ENCODE assay signal across 15 cellular contexts in genomic region chr10:86362566-86363183, GRCh38. TPM values are rescaled to one million over a fixed set of nuclear protein-coding genes. Genes with fewer than 3 reads are reported as not detected.
A peak's percentile ranks its signal among the peaks of the same experiment; 100 is the strongest.
DNase-seq lines count a peak whose midpoint lies in the region; ATAC-seq and TF ChIP-seq lines count a peak whose summit lies in the region.
"Had no signal": no experiment of that assay in that cellular context is flagged by ENCODE, and none has a peak within 500 bp of the region (broad histone marks: within the 10 kb centered on the region; RNA-seq: fewer than 3 reads in every experiment).

No MANE protein-coding gene starts in this region.

- peaks cover 26% of the 10 kb centered on the region for H3K4me1 Mint-ChIP-seq in activated B cell treated with CpG ODN at 0.5 μM for 24 hours
- peaks cover 10% of the 10 kb centered on the region for H3K4me1 Mint-ChIP-seq in progenitor cell of endocrine pancreas (ENCODE audit: low read depth)

- no peak for ATAC-seq in activated B cell treated with CpG ODN at 0.5 μM for 24 hours (ENCODE audit: low read depth)
- ATAC-seq in GM19351 (IDR thresholded peaks at IDR 0.05; ENCODE audit: unreplicated experiment): no peak

- H3K9ac ChIP-seq in iPS-20b (ENCODE audit: low read depth, low read length): no peak overlapping the region
- H3K9ac ChIP-seq: KMS-11, SK-N-SH had no signal

- no peak overlapping the region for H3K27ac ChIP-seq in iPS-20b (ENCODE audit: low read length)
- no peak overlapping the region for H3K27ac ChIP-seq in brain microvascular endothelial cell
- H3K27ac ChIP-seq: KMS-11 had no signal

- H3K27me3 ChIP-seq in H7 (ENCODE audit: control insufficient read depth, insufficient read depth, low read length): peaks cover 66% of the 10 kb centered on the region
- H3K27me3 ChIP-seq in iPS-20b (ENCODE audit: insufficient read depth, low read length): peaks cover 75% of the 10 kb centered on the region
- peaks cover 48% of the 10 kb centered on the region for H3K27me3 ChIP-seq in brain microvascular endothelial cell (replicated peaks)

- no peaks in the 10 kb centered on the region for H3K4me1 ChIP-seq in iPS-20b (ENCODE audit: insufficient read depth, low read length)

- H3K36me3 Mint-ChIP-seq in activated B cell treated with CpG ODN at 0.5 μM for 24 hours (ENCODE audit: low read depth) (no peaks in the 10 kb centered on the region), progenitor cell of endocrine pancreas (ENCODE audit: insufficient read depth) (no peaks in the 10 kb centered on the region)

- no peaks in the 10 kb centered on the region; the same call in 1 of the 2 replicates for H3K9me3 ChIP-seq in iPS-20b (ENCODE audit: insufficient read depth, low read depth, low read length)
- H3K9me3 ChIP-seq: SK-N-SH had no signal

- no peaks in the 10 kb centered on the region for H3K36me3 ChIP-seq in H7 (replicated peaks; ENCODE audit: control insufficient read depth, insufficient read depth, low read length)
- H3K36me3 ChIP-seq in iPS-20b (ENCODE audit: insufficient read depth, low read depth, low read length): no peaks in the 10 kb centered on the region
- H3K36me3 ChIP-seq in brain microvascular endothelial cell (replicated peaks): no peaks in the 10 kb centered on the region

- in situ Hi-C loops in brain microvascular endothelial cell (cut with HindIII; ENCODE audit: low pct_ligation_motif_present, low sequenced_read_pairs): no loop called here

- H3K27me3 Mint-ChIP-seq in activated B cell treated with CpG ODN at 0.5 μM for 24 hours: peaks cover 33% of the 10 kb centered on the region
- H3K27me3 Mint-ChIP-seq in progenitor cell of endocrine pancreas: peaks cover 78% of the 10 kb centered on the region

- H3K4me3 ChIP-seq in H7 (ENCODE audit: insufficient read depth, low read depth, low read length): peak overlapping the region; percentile 47
- H3K4me3 ChIP-seq in iPS-20b (ENCODE audit: low read length): peak overlapping the region; percentile 66
- no peak overlapping the region for H3K4me3 ChIP-seq in brain microvascular endothelial cell (ENCODE audit: low read depth, low read length)

- CTCF ChIA-PET in activated B cell treated with CpG ODN at 0.5 μM for 24 hours (lab: Charles Lee): interaction anchor here (1.4 kb wide), 1 partner anchor 13 kb away, joined by 5 read pairs; no protein-coding TSS in a partner anchor

- TF ChIP-seq CTCF in activated B cell treated with CpG ODN at 0.5 μM for 24 hours (IDR thresholded peaks at IDR 0.05) (no peak), progenitor cell of endocrine pancreas (IDR thresholded peaks at IDR 0.05; ENCODE audit: unreplicated experiment) (no peak), brain microvascular endothelial cell (IDR thresholded peaks at IDR 0.05; ENCODE audit: low read depth, low read length, missing control alignments) (no peak)

- intact Hi-C loops in activated B cell treated with CpG ODN at 0.5 μM for 24 hours (cut with micrococcal nuclease): no loop called here

- DNase-seq in H7 (no peak), activated B cell treated with CpG ODN at 0.5 μM for 24 hours (no peak), progenitor cell of endocrine pancreas (ENCODE audit: low spot score, unreplicated experiment) (no peak), NCI-H2227 (lab: John Stamatoyannopoulos, UW; ENCODE audit: unreplicated experiment) (no peak), DMS153 treated with DMSO at 0.1 percent for 48 hours (lab: John Stamatoyannopoulos, UW; ENCODE audit: unreplicated experiment) (no peak), brain microvascular endothelial cell (no peak)
- DNase-seq: central memory CD4-positive, alpha-beta T cell; NCI-H1694 treated with DMSO at 0.1 percent for 48 hours; NK-92 treated with Interleukin-12 subunit alpha and Interleukin-12 subunit beta, amount 100 ng/mL, for 24 hours; SK-N-SH had no signal

- H3K27ac Mint-ChIP-seq in activated B cell treated with CpG ODN at 0.5 μM for 24 hours (peak overlapping the region; percentile 41), progenitor cell of endocrine pancreas (no peak overlapping the region)
- H3K27ac Mint-ChIP-seq: activated T-helper 1 cell treated with anti-CD3 and anti-CD28 coated beads, Interleukin-12 subunit alpha, Interleukin-12 subunit beta, Interleukin-2, Interleukin-4 antibody, amounts not matched to agents 30 ng/mL and 10 ng/mL and 1 ng/mL, durations not matched to agents 14 hours and 24 hours and 36 hours; CD4-positive, alpha-beta T cell had no signal

- no peaks in the 10 kb centered on the region for H3K9me3 Mint-ChIP-seq in activated B cell treated with CpG ODN at 0.5 μM for 24 hours
- H3K9me3 Mint-ChIP-seq in progenitor cell of endocrine pancreas (ENCODE audit: low read depth): no peaks in the 10 kb centered on the region
- H3K9me3 Mint-ChIP-seq: activated T-helper 1 cell treated with anti-CD3 and anti-CD28 coated beads, Interleukin-12 subunit alpha, Interleukin-12 subunit beta, Interleukin-2, Interleukin-4 antibody, amounts not matched to agents 30 ng/mL and 10 ng/mL and 1 ng/mL, durations not matched to agents 14 hours and 24 hours and 36 hours; CD4-positive, alpha-beta T cell had no signal

- no peak overlapping the region for H3K4me3 Mint-ChIP-seq in activated B cell treated with CpG ODN at 0.5 μM for 24 hours
- H3K4me3 Mint-ChIP-seq in progenitor cell of endocrine pancreas (ENCODE audit: low read depth): peak overlapping the region; percentile 47
- H3K4me3 Mint-ChIP-seq: activated T-helper 1 cell treated with anti-CD3 and anti-CD28 coated beads, Interleukin-12 subunit alpha, Interleukin-12 subunit beta, Interleukin-2, Interleukin-4 antibody, amounts not matched to agents 30 ng/mL and 10 ng/mL and 1 ng/mL, durations not matched to agents 14 hours and 24 hours and 36 hours; CD4-positive, alpha-beta T cell had no signal

- POLR2A ChIA-PET in activated B cell treated with CpG ODN at 0.5 μM for 24 hours (lab: Charles Lee): no interaction called here

RNA-seq across cellular contexts. Expression of gene GRID1, which starts 3.9 kb away (rescaled TPM):
- 0.22 and 0.31 TPM in 2 replicates for total RNA-seq in H7 (2014; rRNA removed; shearing (Covaris generic))
- total RNA-seq in activated B cell treated with CpG ODN at 0.5 μM for 24 hours: not detected in 2 replicates
- 0.22 and 0.42 TPM in 2 replicates for total RNA-seq in progenitor cell of endocrine pancreas
- total RNA-seq: activated T-helper 1 cell treated with anti-CD3 and anti-CD28 coated beads, Interleukin-12 subunit alpha, Interleukin-12 subunit beta, Interleukin-2, Interleukin-4 antibody, amounts not matched to agents 30 ng/mL and 10 ng/mL and 1 ng/mL, durations not matched to agents 14 hours and 24 hours and 36 hours; CD4-positive, alpha-beta T cell had no signal
